Comparison of ENCODE assay signal across 8 cellular contexts in the genomic region with DNA sequence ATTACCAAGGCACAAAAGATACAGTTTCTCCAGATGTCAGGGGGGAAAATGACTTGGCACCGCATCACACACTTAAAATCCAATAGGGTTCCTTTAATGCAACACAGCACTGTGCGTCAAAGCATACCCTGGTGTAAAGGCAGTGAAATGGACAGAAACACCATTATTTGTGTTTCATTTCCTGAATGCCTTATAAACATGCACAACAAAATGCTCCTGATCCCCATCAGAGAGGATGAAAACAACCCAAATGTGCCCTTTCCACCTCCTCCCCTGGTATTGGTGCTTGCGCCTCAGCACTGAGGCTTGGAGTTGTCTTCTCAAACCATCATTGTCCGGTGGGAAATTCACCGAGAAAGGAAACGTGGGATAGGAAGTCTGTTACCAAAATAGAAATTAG. TPM values are rescaled to one million over a fixed set of nuclear protein-coding genes. Genes with fewer than 3 reads are reported as not detected.
DNase-seq lines count a peak whose midpoint lies in the region; ATAC-seq, FAIRE-seq and TF ChIP-seq lines count a peak whose summit lies in the region.

No MANE protein-coding gene starts in this region.

- WGBS in spleen, 5 donors, result 2 to 5% (median 4%) methylated on average over 6 of the region's 6 CpGs

- H3K36me3 Mint-ChIP-seq in astrocyte (ENCODE audit: low read depth, unreplicated experiment), result no peaks in the 10 kb centered on the region

- H3K4me3 ChIP-seq in MM.1S (ENCODE audit: low read length), result peak overlapping the region; percentile 79
- H3K4me3 ChIP-seq in astrocyte (ENCODE audit: insufficient read depth, low read depth, low read length), result peak overlapping the region; percentile 82
- H3K4me3 ChIP-seq in iPS-18c (ENCODE audit: insufficient read depth, low read depth, low read length), result peak overlapping the region; percentile 95
- H3K4me3 ChIP-seq in spleen, result peak overlapping the region; percentile 53 to 90 (median 76)

- H3K4me3 Mint-ChIP-seq in astrocyte (ENCODE audit: unreplicated experiment), result peak overlapping the region; percentile 99

- no peaks in the 10 kb centered on the region for H3K27me3 Mint-ChIP-seq in astrocyte (ENCODE audit: low read depth, unreplicated experiment)

- H3K36me3 ChIP-seq in MM.1S (replicated peaks; ENCODE audit: insufficient read depth, low read length) (0 out of 2 replicates have a peak, but pooled peaks cover 3% of the 10 kb centered on the region), astrocyte (ENCODE audit: insufficient read depth, low read length) (no peaks in the 10 kb centered on the region), spleen (no peaks in the 10 kb centered on the region)

- TF ChIP-seq POLR2A in spleen (IDR thresholded peaks at IDR 0.05), result no peak

- FAIRE-seq in astrocyte (lab: Jason Lieb, UNC), result no peak

- H3K9me3 Mint-ChIP-seq in astrocyte (ENCODE audit: unreplicated experiment), result no peaks in the 10 kb centered on the region

- no peaks in the 10 kb centered on the region for H3K9me3 ChIP-seq in MM.1S (replicated peaks; ENCODE audit: insufficient read depth, low read length)
- no peaks in the 10 kb centered on the region for H3K9me3 ChIP-seq in astrocyte (ENCODE audit: insufficient read depth, low read depth, low read length)
- H3K9me3 ChIP-seq in iPS-18c (ENCODE audit: control insufficient read depth, insufficient read depth, low read length), result peaks cover 4% of the 10 kb centered on the region
- no peaks in the 10 kb centered on the region for H3K9me3 ChIP-seq in spleen

- no peak overlapping the region for H2AFZ ChIP-seq in MM.1S (ENCODE audit: low read length)
- peak overlapping the region; percentile 72 for H2AFZ ChIP-seq in astrocyte (ENCODE audit: low read depth, low read length)

- peaks cover 13% of the 10 kb centered on the region for H3K4me1 ChIP-seq in MM.1S (ENCODE audit: low read length)
- no peaks in the 10 kb centered on the region for H3K4me1 ChIP-seq in astrocyte (ENCODE audit: insufficient read depth, low read length)
- H3K4me1 ChIP-seq in spleen, result peaks cover 28 to 76% (median 58%) of the 10 kb centered on the region in 6 donors

- H3K27me3 ChIP-seq in MM.1S (replicated peaks; ENCODE audit: insufficient read depth, low read length), result no peaks in the 10 kb centered on the region
- no peaks in the 10 kb centered on the region for H3K27me3 ChIP-seq in astrocyte (ENCODE audit: insufficient read depth, low read length)
- no peaks in the 10 kb centered on the region for H3K27me3 ChIP-seq in spleen (replicated peaks in 1 of 7)

- H3K9me2 ChIP-seq in MM.1S (replicated peaks; ENCODE audit: insufficient read depth, low read length), result no peaks in the 10 kb centered on the region

- TF ChIP-seq CTCF in MM.1S (IDR thresholded peaks at IDR 0.05; ENCODE audit: low read length) (no peak), astrocyte (IDR thresholded peaks at IDR 0.05; ENCODE audit: insufficient read depth, low read depth, low read length) (no peak), spleen (IDR thresholded peaks at IDR 0.05 in 8 of 11, conservative IDR thresholded peaks at IDR 0.05 in 3 of 11) (no peak)

- ATAC-seq in GM18861 (IDR thresholded peaks at IDR 0.05; ENCODE audit: unreplicated experiment), result no peak

- H3K27ac Mint-ChIP-seq in astrocyte (ENCODE audit: unreplicated experiment), result peak overlapping the region; percentile 99

- peaks cover 59% of the 10 kb centered on the region for H3K79me2 ChIP-seq in MM.1S (ENCODE audit: low read length)
- H3K79me2 ChIP-seq in astrocyte (ENCODE audit: insufficient read depth, low read length), result peaks cover 58% of the 10 kb centered on the region

- H3F3A ChIP-seq in MM.1S (ENCODE audit: insufficient read depth, low read length), result peaks cover 11% of the 10 kb centered on the region

- H3K4me2 ChIP-seq in MM.1S (ENCODE audit: low read depth, low read length) (peak overlapping the region; percentile 62), astrocyte (ENCODE audit: low read length) (peak overlapping the region; percentile 87)

- intact Hi-C loops in spleen (cut with DNase I; ENCODE audit: low total_unique reads), result no loop called here

- H3K27ac ChIP-seq in MM.1S (ENCODE audit: low read length) (peak overlapping the region; percentile 78; the same call in 1 of the 2 replicates), astrocyte (ENCODE audit: low read depth, low read length) (peak overlapping the region; percentile 98), spleen (peak overlapping the region; percentile 81 to 98 (median 95))

- H3K4me1 Mint-ChIP-seq in astrocyte (ENCODE audit: low read depth, unreplicated experiment), result peaks cover 17% of the 10 kb centered on the region

- H4K20me1 ChIP-seq in MM.1S (ENCODE audit: insufficient read depth, low read length) (peaks cover 8% of the 10 kb centered on the region; the same call in 1 of the 2 replicates), astrocyte (ENCODE audit: insufficient read depth, low read length) (peaks cover 34% of the 10 kb centered on the region)

- DNase-seq in GM03348 (ENCODE audit: low spot score), result peak; percentile 24
- peak; percentile 25 for DNase-seq in MM.1S
- peak; percentile 67 for DNase-seq in astrocyte (ENCODE audit: low read depth)
- no peak for DNase-seq in spleen
- DNase-seq in HuH-7.5 (ENCODE audit: low spot score), result no peak
- no peak for DNase-seq in activated effector memory CD4-positive, alpha-beta T cell treated with Interleukin-2 at 50 U/mL for 16 hours

- peak overlapping the region; percentile 91 for H3K9ac ChIP-seq in MM.1S (ENCODE audit: low read length)
- H3K9ac ChIP-seq in astrocyte (ENCODE audit: low read length), result peak overlapping the region; percentile 99

RNA-seq across cellular contexts. Expression of gene CDC27, which starts 0.8 kb away (rescaled TPM):
- total RNA-seq in astrocyte, result 137 and 151 TPM in 2 replicates
- 10 to 100 TPM; 57.6 to 94.5 (median 82.2) TPM for total RNA-seq in spleen
- 10 to 100 TPM; 14.0 to 21.3 (median 15.0) TPM for polyA plus RNA-seq in spleen

RNA-seq across cellular contexts. Expression of gene MYL4, which starts 20.9 kb away (rescaled TPM):
- total RNA-seq in astrocyte (22.7 and 38.5 TPM in 2 replicates), spleen (1 to 10 TPM in 5 of 7 donors, under 1 TPM in 2; 0.55 to 8.3 (median 3.9) TPM)
- polyA plus RNA-seq in spleen, result 1 to 10 TPM in 1 of 3 donors, under 1 TPM in 2; 0.39 to 1.6 (median 0.63) TPM

Comparison
In these comparisons a context has a peak if more than half of its experiments do, and no peak if none do; other contexts are left out.
1. DNase-seq: peak in GM03348 (single experiment), MM.1S (single experiment) and astrocyte (single experiment); none in spleen (single experiment), HuH-7.5 (single experiment) and activated effector memory CD4-positive, alpha-beta T cell treated with Interleukin-2 at 50 U/mL for 16 hours (single experiment).
2. Peak in every context shown above with its lines, with median percentiles within 50 percentile points of each other: H3K27ac ChIP-seq and H3K4me3 ChIP-seq.